In genomic region chr6:46925563-46926253, GRCh38 we compare ENCODE assay signal across 11 cellular contexts. TPM values are rescaled to one million over a fixed set of nuclear protein-coding genes. Genes with fewer than 3 reads are reported as not detected.
DNase-seq lines count a peak whose midpoint lies in the region; ATAC-seq and TF ChIP-seq lines count a peak whose summit lies in the region.
"Had no signal": no experiment of that assay in that cellular context is flagged by ENCODE, and none has a peak within 500 bp of the region (broad histone marks: within the 10 kb centered on the region; RNA-seq: fewer than 3 reads in every experiment).

No MANE protein-coding gene starts in this region.

- no peak overlapping the region for H3K4me3 ChIP-seq in fibroblast of mammary gland (ENCODE audit: control insufficient read depth, low read depth, low read length)
- H3K4me3 ChIP-seq in osteoblast (ENCODE audit: insufficient read depth, low read length): no peak overlapping the region

- in situ Hi-C loops in GM13976 (cut with MboI; ENCODE audit: low sequenced_read_pairs, unreplicated experiment): no loop called here

- H3K27me3 ChIP-seq in osteoblast (ENCODE audit: insufficient read depth, low read length): no peaks in the 10 kb centered on the region

- H3K27ac ChIP-seq in osteoblast (ENCODE audit: low read depth, low read length): no peak overlapping the region

- H3K9me3 ChIP-seq in osteoblast (ENCODE audit: low read depth, low read length): no peaks in the 10 kb centered on the region

- TF ChIP-seq CTCF in fibroblast of mammary gland (conservative IDR thresholded peaks at IDR 0.05; ENCODE audit: control insufficient read depth, insufficient read depth, low read depth, low read length) (no peak), osteoblast (IDR thresholded peaks at IDR 0.05; ENCODE audit: extremely low read depth, low read depth, low read length) (no peak), GM13976 (IDR thresholded peaks at IDR 0.05; ENCODE audit: borderline replicate concordance, control extremely low read depth, extremely low read depth, insufficient read depth, missing control alignments) (no peak)

- H4K20me1 ChIP-seq in osteoblast (ENCODE audit: insufficient read depth, low read length): no peaks in the 10 kb centered on the region

- DNase-seq in AG20443 (ENCODE audit: low spot score): peak; percentile 60
- DNase-seq in RKO (ENCODE audit: low spot score): peak; percentile 2
- DNase-seq in fibroblast of mammary gland (ENCODE audit: low read depth): peak; percentile 81
- no peak for DNase-seq in osteoblast (ENCODE audit: insufficient read length, low spot score, missing footprints)
- no peak for DNase-seq in GM13976 (ENCODE audit: low spot score)
- no peak for DNase-seq in T-helper 2 cell
- DNase-seq: activated CD4-positive, alpha-beta T cell treated with anti-CD3 and anti-CD28 coated beads for 1 hour; activated naive CD8-positive, alpha-beta T cell treated with anti-CD3 and anti-CD28 coated beads, Interleukin-2, amount 10 ng/mL, durations not matched to agents 7 days and 5 days; NCI-H1417 had no signal

- ATAC-seq in HG03097 (IDR thresholded peaks at IDR 0.05; ENCODE audit: low FRiP score, unreplicated experiment): no peak
- ATAC-seq in GM18520 (IDR thresholded peaks at IDR 0.05; ENCODE audit: unreplicated experiment): no peak

- H2AFZ ChIP-seq in osteoblast (ENCODE audit: low read length): no peak overlapping the region

- peaks cover 9% of the 10 kb centered on the region for H3K4me1 ChIP-seq in osteoblast (ENCODE audit: insufficient read depth, low read length)

- H3K79me2 ChIP-seq in osteoblast (ENCODE audit: insufficient read depth, low read length): no peaks in the 10 kb centered on the region

- peak overlapping the region; percentile 15 for H3K4me2 ChIP-seq in osteoblast (ENCODE audit: insufficient read depth, low read length)

- no peaks in the 10 kb centered on the region for H3K36me3 ChIP-seq in osteoblast (ENCODE audit: insufficient read depth, low read length)

RNA-seq across cellular contexts. Expression of gene ADGRF5, which starts 4.0 kb away (rescaled TPM):
- under 0.01 TPM in 2 replicates for total RNA-seq in osteoblast
- total RNA-seq: activated naive CD8-positive, alpha-beta T cell treated with anti-CD3 and anti-CD28 coated beads, Interleukin-2, amount 10 ng/mL, durations not matched to agents 7 days and 5 days had no signal

Comparison
In these comparisons a context has a peak if more than half of its experiments do, and no peak if none do; other contexts are left out.
1. DNase-seq: peak in AG20443 (single experiment), RKO (single experiment) and fibroblast of mammary gland (single experiment); none in osteoblast (single experiment), GM13976 (single experiment) and T-helper 2 cell (0 of 5).